ENCODE assay signal across 12 cellular contexts in genomic region chr10:111128331-111129167, GRCh38. TPM values are rescaled to one million over a fixed set of nuclear protein-coding genes. Genes with fewer than 3 reads are reported as not detected.
DNase-seq lines count a peak whose midpoint lies in the region; ATAC-seq and TF ChIP-seq lines count a peak whose summit lies in the region.
"Had no signal": no experiment of that assay in that cellular context is flagged by ENCODE, and none has a peak within 500 bp of the region (broad histone marks: within the 10 kb centered on the region; RNA-seq: fewer than 3 reads in every experiment).

No MANE protein-coding gene starts in this region.

- DNase-seq in DMS53 (lab: John Stamatoyannopoulos, UW) (peak; percentile 12), DMS53 treated with DMSO at 0.1 percent for 48 hours (lab: John Stamatoyannopoulos, UW; ENCODE audit: unreplicated experiment) (no peak), RPMI7951 (ENCODE audit: low read depth) (peak; percentile 55), left ventricle myocardium superior (no peak)
- DNase-seq: MM.1S had no signal

- H3K4me3 ChIP-seq in gastroesophageal sphincter (no peak overlapping the region), skeletal muscle tissue (ENCODE audit: low read length in 3 of 3) (peak overlapping the region; percentile 44 to 69 (median 66))
- H3K4me3 ChIP-seq: GM12878 had no signal

- no peaks in the 10 kb centered on the region for H3K36me3 ChIP-seq in gastroesophageal sphincter
- no peaks in the 10 kb centered on the region for H3K36me3 ChIP-seq in skeletal muscle tissue (ENCODE audit: control insufficient read depth in 3 of 3, insufficient read depth in 3 of 3, low read length in 3 of 3)

- no peak for TF ChIP-seq CTCF in gastroesophageal sphincter (IDR thresholded peaks at IDR 0.05)

- WGBS in gastroesophageal sphincter (ENCODE audit: low coverage in 1 of 2), 2 donors = 54 to 56% methylated on average over 6 to 12 of the region's 15 CpGs

- ATAC-seq in gastroesophageal sphincter (peak; percentile 77), HG02970 (IDR thresholded peaks at IDR 0.05; ENCODE audit: low FRiP score, unreplicated experiment) (no peak), GM19023 (IDR thresholded peaks at IDR 0.05; ENCODE audit: unreplicated experiment) (no peak), left ventricle myocardium superior (no peak)
- ATAC-seq: GM12878 had no signal

- intact Hi-C loops in left ventricle myocardium superior (cut with micrococcal nuclease) = no loop called here

- peak overlapping the region; percentile 2 to 77 (median 51) for H3K9ac ChIP-seq in skeletal muscle tissue (ENCODE audit: low read depth in 1 of 3, low read length in 3 of 3)

- H3K27ac ChIP-seq in gastroesophageal sphincter (no peak overlapping the region), skeletal muscle tissue (ENCODE audit: low read depth, low read length) (peak overlapping the region; percentile 37)
- H3K27ac ChIP-seq: 22Rv1 had no signal

- no peak for TF ChIP-seq POLR2A in gastroesophageal sphincter (IDR thresholded peaks at IDR 0.05)

- peaks cover 0 to 7% (median 0%) of the 10 kb centered on the region in 3 donors for H3K9me3 ChIP-seq in gastroesophageal sphincter
- H3K9me3 ChIP-seq in skeletal muscle tissue (ENCODE audit: control insufficient read depth in 3 of 3, low read length in 3 of 3) = no peaks in the 10 kb centered on the region

- H3K4me1 ChIP-seq in gastroesophageal sphincter (no peaks in the 10 kb centered on the region), skeletal muscle tissue (ENCODE audit: control insufficient read depth in 3 of 3, insufficient read depth in 3 of 3, low read length in 3 of 3) (peaks cover 5 to 7% (median 6%) of the 10 kb centered on the region in 3 donors)

- peaks cover 29% of the 10 kb centered on the region for H3K27me3 ChIP-seq in gastroesophageal sphincter
- peaks cover 0 to 2% (median 0%) of the 10 kb centered on the region in 3 donors for H3K27me3 ChIP-seq in skeletal muscle tissue (ENCODE audit: control insufficient read depth in 3 of 3, insufficient read depth in 3 of 3, low read length in 3 of 3)

- TF ChIP-seq EP300 in gastroesophageal sphincter (IDR thresholded peaks at IDR 0.05) = no peak

RNA-seq across cellular contexts. Expression of gene ADRA2A, which starts 51.7 kb away (rescaled TPM):
- 0.10 and 0.24 TPM in 2 replicates for total RNA-seq in RPMI7951 (2014; rRNA removed; shearing (Covaris generic))
- total RNA-seq in gastroesophageal sphincter (1 to 10 TPM in 3 of 4 donors, under 1 TPM in 1; 0.62 to 2.7 (median 1.6) TPM), skeletal muscle tissue (2.1 TPM), left ventricle myocardium superior (0.64 TPM)
- total RNA-seq: T-helper 1 cell treated with Interleukin-12 subunit alpha and Interleukin-12 subunit beta and Interleukin-4 antibody, amounts not matched to agents 30 ng/mL and 1 ng/mL, for 36 hours had no signal

Comparison
In these comparisons a context has a peak if more than half of its experiments do, and no peak if none do; other contexts are left out.
1. DNase-seq: peak in DMS53 (single experiment) and RPMI7951 (single experiment); none in DMS53 treated with DMSO at 0.1 percent for 48 hours (single experiment) and left ventricle myocardium superior (single experiment).
2. H3K4me3 ChIP-seq: peak in skeletal muscle tissue (3 of 3); none in gastroesophageal sphincter (0 of 2).